Comparison of ENCODE assay signal across 29 cellular contexts in genomic region chr7:81195033-81195432, GRCh38.
A peak's percentile ranks its signal among the peaks of the same experiment; 100 is the strongest.
DNase-seq lines count a peak whose midpoint lies in the region; ATAC-seq, FAIRE-seq and TF ChIP-seq lines count a peak whose summit lies in the region.
"Had no signal": no experiment of that assay in that cellular context is flagged by ENCODE, and none has a peak within 500 bp of the region (broad histone marks: within the 10 kb centered on the region; RNA-seq: fewer than 3 reads in every experiment).

No MANE protein-coding gene starts in this region.

- intact Hi-C loops in IMR-90 (cut with micrococcal nuclease): loop anchor here (10.0 kb wide), 1 partner anchor 60 kb away; no protein-coding TSS in a partner anchor

- H3K4me2 ChIP-seq in IMR-90 (ENCODE audit: low read depth, low read length) (no peak overlapping the region), keratinocyte (ENCODE audit: control insufficient read depth, extremely low read depth, insufficient read depth, low read depth, low read length) (no peak overlapping the region)
- H3K4me2 ChIP-seq: A549 had no signal

- no peak for TF ChIP-seq POLR2A in IMR-90 (IDR thresholded peaks at IDR 0.05; ENCODE audit: low read depth, low read length)

- H2AFZ ChIP-seq in IMR-90 (replicated peaks; ENCODE audit: low read length, poor library complexity) (no peak overlapping the region), keratinocyte (ENCODE audit: control insufficient read depth, low read length) (peak overlapping the region; percentile 20)

- H2BK5ac ChIP-seq in IMR-90 (ENCODE audit: low read depth, low read length, poor library complexity, severe bottlenecking): no peak overlapping the region

- DNase-seq in A172 (ENCODE audit: low spot score): peak; percentile 26
- DNase-seq in IMR-90: peak; percentile 74
- no peak for DNase-seq in keratinocyte (ENCODE audit: low read depth, low spot score)
- no peak for DNase-seq in occipital lobe (lab: John Stamatoyannopoulos, UW)
- DNase-seq in activated T-cell treated with anti-CD3 and anti-CD28 coated beads, Interleukin-2, amount 50 U/mL, for 4 hours: no peak
- DNase-seq in SK-N-DZ (ENCODE audit: low spot score): no peak
- no peak for DNase-seq in stimulated activated CD4-positive, alpha-beta T cell treated with anti-CD3 and anti-CD28 coated beads, Interleukin-4, amount 100 ng/mL, for 24 hours
- DNase-seq: activated CD4-positive, alpha-beta T cell treated with anti-CD3 and anti-CD28 coated beads, Interleukin-2, amount 50 U/mL, for 48 hours; activated naive CD4-positive, alpha-beta T cell treated with Interleukin-2 at 50 U/mL for 16 hours; activated T-cell treated with anti-CD3 and anti-CD28 coated beads, Interleukin-2, amount 50 U/mL, for 72 hours; CD8-positive, alpha-beta T cell; DMS 273 treated with DMSO at 0.1 percent for 48 hours; dorsolateral prefrontal cortex; KBM-7; left lung; NCI-H1105; NCI-H1930; NCI-H2171 treated with DMSO at 0.1 percent for 48 hours; NCI-H524; stimulated activated CD4-positive, alpha-beta T cell treated with anti-CD3 and anti-CD28 coated beads, Interleukin-4, amount 100 ng/mL, for 1 hour; tibial artery had no signal

- no peak overlapping the region for H3K56ac ChIP-seq in IMR-90 (ENCODE audit: extremely low read depth, insufficient read depth, low read length)

- no peak overlapping the region for H3K4ac ChIP-seq in IMR-90 (ENCODE audit: low read depth, low read length)

- CTCF ChIA-PET in IMR-90 (lab: Yijun Ruan, JAX): no interaction called here

- FAIRE-seq in endometrium (lab: Jason Lieb, UNC) (peak; percentile 8), keratinocyte (lab: Jason Lieb, UNC) (no peak)
- FAIRE-seq: HTR-8/SVneo, TTC549 had no signal

- H3K27ac ChIP-seq in IMR-90 (ENCODE audit: insufficient read depth, low read length) (no peak overlapping the region), keratinocyte (ENCODE audit: control insufficient read depth, insufficient read depth, low read length) (no peak overlapping the region)
- H3K27ac ChIP-seq: dorsolateral prefrontal cortex, left lung, tibial artery had no signal

- H3K36me3 Mint-ChIP-seq in activated T-cell treated with anti-CD3 and anti-CD28 coated beads, Interleukin-2, amount 50 U/mL, for 4 hours (ENCODE audit: insufficient read depth): no peaks in the 10 kb centered on the region
- H3K36me3 Mint-ChIP-seq: CD8-positive, alpha-beta T cell had no signal

- no peak overlapping the region for H3K4me3 ChIP-seq in IMR-90 (ENCODE audit: insufficient read depth, low read depth, low read length)
- no peak overlapping the region for H3K4me3 ChIP-seq in keratinocyte (ENCODE audit: control insufficient read depth in 2 of 3, extremely low read depth in 1 of 3, insufficient read depth in 2 of 3, low read depth in 1 of 3, low read length in 3 of 3)
- H3K4me3 ChIP-seq: A549, dorsolateral prefrontal cortex, left lung, tibial artery had no signal

- in situ Hi-C loops in IMR-90 (cut with MboI; ENCODE audit: low sequenced_read_pairs): no loop called here

- H3K36me3 ChIP-seq in IMR-90 (ENCODE audit: control insufficient read depth, insufficient read depth, low read length): no peaks in the 10 kb centered on the region
- H3K36me3 ChIP-seq in keratinocyte (ENCODE audit: control insufficient read depth in 2 of 2, extremely low read depth in 1 of 2, insufficient read depth in 2 of 2, low read length in 2 of 2): no peaks in the 10 kb centered on the region
- H3K36me3 ChIP-seq: left lung, tibial artery had no signal

- no peak overlapping the region for H2AK5ac ChIP-seq in IMR-90 (ENCODE audit: low read depth, low read length)

- TF ChIP-seq RAD21 in IMR-90 (IDR thresholded peaks at IDR 0.05; ENCODE audit: low read length): no peak

- WGBS in IMR-90 (ENCODE audit: extremely low coverage in 2 of 2, insufficient read length in 1 of 2), 2 experiments: no CpG with 5 or more reads among the region's 1 CpG

- H3K9me3 ChIP-seq in IMR-90 (ENCODE audit: control insufficient read depth, insufficient read depth, low read length) (no peaks in the 10 kb centered on the region), keratinocyte (ENCODE audit: control insufficient read depth, low read depth, low read length) (no peaks in the 10 kb centered on the region)
- H3K9me3 ChIP-seq: A549, left lung, tibial artery had no signal

- H3K79me2 ChIP-seq in keratinocyte (ENCODE audit: control insufficient read depth, insufficient read depth, low read length): no peaks in the 10 kb centered on the region

- dilution Hi-C loops in IMR-90 (cut with HindIII; ENCODE audit: low sequenced_read_pairs, unreplicated experiment) (no loop called here), keratinocyte (cut with MboI; ENCODE audit: extremely low pct_ligation_motif_present, low sequenced_read_pairs) (no loop called here)

- no peak overlapping the region for H2AK9ac ChIP-seq in IMR-90 (replicated peaks; ENCODE audit: low read depth, low read length, poor library complexity)

- H4K91ac ChIP-seq in IMR-90 (ENCODE audit: insufficient read depth, low read depth, low read length): no peak overlapping the region

- H3K27me3 Mint-ChIP-seq in activated T-cell treated with anti-CD3 and anti-CD28 coated beads, Interleukin-2, amount 50 U/mL, for 4 hours (ENCODE audit: low read depth): no peaks in the 10 kb centered on the region
- H3K27me3 Mint-ChIP-seq: B cell had no signal

- H3K9me1 ChIP-seq in IMR-90 (ENCODE audit: insufficient read depth, low read length) (no peaks in the 10 kb centered on the region), keratinocyte (ENCODE audit: control insufficient read depth, extremely low read depth, insufficient read depth, low read length) (no peaks in the 10 kb centered on the region)

- ATAC-seq in IMR-90 (ENCODE audit: low read depth): peak; percentile 85
- no peak for ATAC-seq in activated T-cell treated with anti-CD3 and anti-CD28 coated beads, Interleukin-2, amount 50 U/mL, for 4 hours
- ATAC-seq: A549; activated T-cell treated with anti-CD3 and anti-CD28 coated beads, Interleukin-2, amount 50 U/mL, for 72 hours; CD8-positive, alpha-beta T cell; left lung; sciatic nerve; SK-N-SH treated with all-trans-retinoic acid at 6 μM for 48 hours had no signal

- H3K9me3 Mint-ChIP-seq in activated T-cell treated with anti-CD3 and anti-CD28 coated beads, Interleukin-2, amount 50 U/mL, for 4 hours: peaks cover 7% of the 10 kb centered on the region
- H3K9me3 Mint-ChIP-seq: CD8-positive, alpha-beta T cell had no signal

- H3K27me3 ChIP-seq in IMR-90 (ENCODE audit: control insufficient read depth, insufficient read depth, low read length) (no peaks in the 10 kb centered on the region), keratinocyte (ENCODE audit: control insufficient read depth, extremely low read depth, insufficient read depth, low read length) (no peaks in the 10 kb centered on the region)
- H3K27me3 ChIP-seq: dorsolateral prefrontal cortex, left lung, tibial artery had no signal

- TF ChIP-seq CTCF in IMR-90 (conservative IDR thresholded peaks at IDR 0.05; ENCODE audit: low read depth, low read length) (no peak), keratinocyte (optimal IDR thresholded peaks at IDR 0.05 in 1 of 3, IDR thresholded peaks at IDR 0.05 in 1 of 3, conservative IDR thresholded peaks at IDR 0.05 in 1 of 3; ENCODE audit: extremely low read depth in 1 of 3, insufficient read depth in 2 of 3, low read length in 3 of 3) (no peak)

- no peak overlapping the region for H2BK20ac ChIP-seq in IMR-90 (ENCODE audit: low read depth, low read length)

- H3K4me3 Mint-ChIP-seq in activated T-cell treated with anti-CD3 and anti-CD28 coated beads, Interleukin-2, amount 50 U/mL, for 4 hours: no peak overlapping the region
- H3K4me3 Mint-ChIP-seq: activated T-cell treated with anti-CD3 and anti-CD28 coated beads, Interleukin-2, amount 50 U/mL, for 72 hours; B cell; CD8-positive, alpha-beta T cell; T-helper 1 cell treated with Interleukin-12 subunit alpha and Interleukin-12 subunit beta and Interleukin-4 antibody, amounts not matched to agents 30 μg/mL and 1 μg/mL, for 36 hours had no signal

- H2BK15ac ChIP-seq in IMR-90 (ENCODE audit: low read depth, low read length): no peak overlapping the region

- no peaks in the 10 kb centered on the region for H3K4me1 Mint-ChIP-seq in activated T-cell treated with anti-CD3 and anti-CD28 coated beads, Interleukin-2, amount 50 U/mL, for 4 hours (ENCODE audit: low read depth)
- H3K4me1 Mint-ChIP-seq: B cell had no signal

- no peak overlapping the region for H4K8ac ChIP-seq in IMR-90 (ENCODE audit: low read depth in 2 of 2, low read length in 2 of 2)

- H3K23ac ChIP-seq in IMR-90 (ENCODE audit: low read depth, low read length): no peak overlapping the region

- H3K14ac ChIP-seq in IMR-90 (replicated peaks; ENCODE audit: low read depth, low read length): no peak overlapping the region

- H3K9ac ChIP-seq in IMR-90 (ENCODE audit: low read depth, low read length): no peak overlapping the region
- no peak overlapping the region for H3K9ac ChIP-seq in keratinocyte (ENCODE audit: control insufficient read depth, extremely low read depth, insufficient read depth, low read length)

- H4K5ac ChIP-seq in IMR-90 (ENCODE audit: low read depth, low read length): no peak overlapping the region

- H3K4me1 ChIP-seq in IMR-90 (ENCODE audit: control insufficient read depth, insufficient read depth, low read length): peaks cover 9% of the 10 kb centered on the region
- peaks cover 10% of the 10 kb centered on the region for H3K4me1 ChIP-seq in keratinocyte (ENCODE audit: control insufficient read depth, extremely low read depth, insufficient read depth, low read length)
- H3K4me1 ChIP-seq: left lung had no signal

- POLR2A ChIA-PET in IMR-90 (lab: Charles Lee; ENCODE audit: unreplicated experiment): no interaction called here

- BruUV-seq in IMR-90 (replicated peaks; lab: Mats Ljungman, UMichigan): no TSS peak

- peak overlapping the region; percentile 64; the same call in 1 of the 2 replicates for H3K18ac ChIP-seq in IMR-90 (ENCODE audit: low read depth, low read length)

- no peaks in the 10 kb centered on the region for H3K79me1 ChIP-seq in IMR-90 (ENCODE audit: low read depth in 1 of 2, low read length in 2 of 2)

- H2BK120ac ChIP-seq in IMR-90 (ENCODE audit: low read depth, low read length): no peak overlapping the region

- H4K20me1 ChIP-seq in IMR-90 (ENCODE audit: insufficient read depth, low read length): no peaks in the 10 kb centered on the region
- H4K20me1 ChIP-seq in keratinocyte (ENCODE audit: control insufficient read depth, extremely low read depth, insufficient read depth, low read length): no peaks in the 10 kb centered on the region

TF ChIP-seq in IMR-90, 13 proteins besides CTCF, POLR2A, EP300 and RAD21 (continues in another document):
- TF ChIP-seq CHD1 (IDR thresholded peaks at IDR 0.05; ENCODE audit: low read depth, low read length) (no peak), RFX5 (IDR thresholded peaks at IDR 0.05; ENCODE audit: low read depth, low read length) (no peak), USF2 (IDR thresholded peaks at IDR 0.05; ENCODE audit: low read depth, low read length) (no peak)

Comparison
In these comparisons a context has a peak if more than half of its experiments do, and no peak if none do; other contexts are left out.
1. DNase-seq: peak in A172 (single experiment) and IMR-90 (single experiment); none in keratinocyte (single experiment), occipital lobe (single experiment), activated T-cell treated with anti-CD3 and anti-CD28 coated beads, Interleukin-2, amount 50 U/mL, for 4 hours (single experiment), SK-N-DZ (single experiment) and stimulated activated CD4-positive, alpha-beta T cell treated with anti-CD3 and anti-CD28 coated beads, Interleukin-4, amount 100 ng/mL, for 24 hours (single experiment).